ENCODE assay signal across 10 cellular contexts in genomic region chr22:37660709-37661045, GRCh38. TPM values are rescaled to one million over a fixed set of nuclear protein-coding genes. Genes with fewer than 3 reads are reported as not detected.
DNase-seq lines count a peak whose midpoint lies in the region; ATAC-seq and TF ChIP-seq lines count a peak whose summit lies in the region.
"Had no signal": no experiment of that assay in that cellular context is flagged by ENCODE, and none has a peak within 500 bp of the region (broad histone marks: within the 10 kb centered on the region; RNA-seq: fewer than 3 reads in every experiment).

No MANE protein-coding gene starts in this region.

- peaks cover 28% of the 10 kb centered on the region for H3K4me1 ChIP-seq in PC-9 (replicated peaks; ENCODE audit: insufficient read depth)
- peaks cover 42 to 48% of the 10 kb centered on the region in 2 donors for H3K4me1 ChIP-seq in gastrocnemius medialis

- TF ChIP-seq CTCF in GM12875 (IDR thresholded peaks at IDR 0.05; ENCODE audit: borderline replicate concordance, insufficient read depth, low read depth, low read length) (no peak), PC-9 (conservative IDR thresholded peaks at IDR 0.05) (no peak), endothelial cell (IDR thresholded peaks at IDR 0.05; ENCODE audit: unreplicated experiment) (no peak), gastrocnemius medialis (IDR thresholded peaks at IDR 0.05 in 4 of 5, conservative IDR thresholded peaks at IDR 0.05 in 1 of 5) (no peak)

- peaks cover 14% of the 10 kb centered on the region for H3K4me1 Mint-ChIP-seq in endothelial cell (ENCODE audit: unreplicated experiment)

- H3K79me2 ChIP-seq in PC-9 (ENCODE audit: low read depth) = peaks cover 32% of the 10 kb centered on the region

- H3K27ac Mint-ChIP-seq in endothelial cell (ENCODE audit: unreplicated experiment) = no peak overlapping the region

- in situ Hi-C loops in gastrocnemius medialis (cut with MboI; ENCODE audit: low sequenced_read_pairs in 4 of 4) = no loop called here

- H3K4me2 ChIP-seq in PC-9 = peak overlapping the region; percentile 98

- H3K9me3 ChIP-seq in PC-9 (ENCODE audit: insufficient read depth, low read depth) = no peaks in the 10 kb centered on the region
- H3K9me3 ChIP-seq in gastrocnemius medialis = no peaks in the 10 kb centered on the region
- H3K9me3 ChIP-seq: prostate gland had no signal

- intact Hi-C loops in PC-9 (cut with micrococcal nuclease; ENCODE audit: unreplicated experiment) (no loop called here), gastrocnemius medialis (cut with DNase I; ENCODE audit: low total_unique reads) (no loop called here)

- H2AFZ ChIP-seq in PC-9 = no peak overlapping the region

- no peaks in the 10 kb centered on the region for H3K9me2 ChIP-seq in PC-9 (ENCODE audit: insufficient read depth)

- BruUV-seq in PC-9 (replicated peaks; lab: Mats Ljungman, UMichigan) = no TSS peak

- TF ChIP-seq POLR2A in gastrocnemius medialis (IDR thresholded peaks at IDR 0.05) = no peak

- H3F3A ChIP-seq in PC-9 (ENCODE audit: insufficient read depth, low read depth) = peaks cover 24% of the 10 kb centered on the region

- H3K27ac ChIP-seq in PC-9 = no peak overlapping the region
- peak overlapping the region; percentile 58 to 75 (median 73) for H3K27ac ChIP-seq in gastrocnemius medialis

- CTCF ChIA-PET in PC-9 (lab: Charles Lee) = interaction anchor here (1.3 kb wide), 1 partner anchor 17 kb away, joined by 5 read pairs; no protein-coding TSS in a partner anchor

- H3K4me3 ChIP-seq in GM12875 (ENCODE audit: low read depth, low read length) (peak overlapping the region; percentile 66), PC-9 (no peak overlapping the region; the same call in 1 of the 2 replicates), gastrocnemius medialis (no peak overlapping the region)
- H3K4me3 ChIP-seq: prostate gland had no signal

- peaks cover 11% of the 10 kb centered on the region for H3K27me3 Mint-ChIP-seq in endothelial cell (ENCODE audit: unreplicated experiment)

- no peaks in the 10 kb centered on the region for H3K36me3 Mint-ChIP-seq in endothelial cell (ENCODE audit: low read depth, unreplicated experiment)

- no peak for DNase-seq in PC-9
- DNase-seq in endothelial cell (ENCODE audit: low spot score) = no peak
- DNase-seq in gastrocnemius medialis = no peak
- no peak for DNase-seq in HuH-7.5 (ENCODE audit: low spot score)
- no peak for DNase-seq in NCI-H128 (lab: John Stamatoyannopoulos, UW; ENCODE audit: unreplicated experiment)
- no peak for DNase-seq in NCI-H2107 treated with DMSO at 0.1 percent for 48 hours (lab: John Stamatoyannopoulos, UW; ENCODE audit: unreplicated experiment)
- DNase-seq in NCI-H526 (lab: John Stamatoyannopoulos, UW) = no peak
- DNase-seq: stimulated activated naive CD4-positive, alpha-beta T cell treated with Interleukin-2 at 50 U/mL for 16 hours had no signal

- ATAC-seq in gastrocnemius medialis = no peak

- H3K27me3 ChIP-seq in PC-9 (ENCODE audit: insufficient read depth, low read depth) (no peaks in the 10 kb centered on the region), gastrocnemius medialis (no peaks in the 10 kb centered on the region)

- no peaks in the 10 kb centered on the region for H3K9me3 Mint-ChIP-seq in endothelial cell (ENCODE audit: unreplicated experiment)

- H3K36me3 ChIP-seq in PC-9 (ENCODE audit: low read depth) = no peaks in the 10 kb centered on the region
- H3K36me3 ChIP-seq in gastrocnemius medialis = no peaks in the 10 kb centered on the region
- H3K36me3 ChIP-seq: prostate gland had no signal

- POLR2A ChIA-PET in PC-9 (lab: Charles Lee; ENCODE audit: unreplicated experiment) = interaction anchor here (0.8 kb wide), 1 partner anchor 15 kb away, joined by 4 read pairs; no protein-coding TSS in a partner anchor

- peaks cover 14% of the 10 kb centered on the region for H4K20me1 ChIP-seq in PC-9 (ENCODE audit: insufficient read depth)

- H3K4me3 Mint-ChIP-seq in endothelial cell (ENCODE audit: unreplicated experiment) = peak overlapping the region; percentile 67

RNA-seq across cellular contexts. Expression of gene PDXP, which starts 2.2 kb away (rescaled TPM):
- total RNA-seq in PC-9 (2021) (10.9 and 13.5 TPM in 2 replicates), endothelial cell (ENCODE audit: unreplicated experiment) (13.4 TPM), gastrocnemius medialis (10 to 100 TPM; 10.3 to 28.7 (median 16.6) TPM)

RNA-seq across cellular contexts. Expression of gene LGALS1, which starts 14.8 kb away (rescaled TPM):
- total RNA-seq in PC-9 (2021) = 734 and 791 TPM in 2 replicates
- total RNA-seq in endothelial cell (ENCODE audit: unreplicated experiment) = 18.6 TPM
- total RNA-seq in gastrocnemius medialis = 1,000 to 10,000 TPM in 3 of 4 donors, 100 to 1,000 TPM in 1; 561 to 1,888 (median 1,101) TPM

RNA-seq across cellular contexts. Expression of gene SH3BP1, which starts 21.2 kb away (rescaled TPM):
- total RNA-seq in PC-9 (2021) = 52.1 and 60.5 TPM in 2 replicates
- 11.6 TPM for total RNA-seq in endothelial cell (ENCODE audit: unreplicated experiment)
- total RNA-seq in gastrocnemius medialis = 1 to 10 TPM in 3 of 4 donors, not detected in 1; 1.1 to 1.8 (median 1.6) TPM

RNA-seq across cellular contexts. Expression of gene NOL12, which starts 25.5 kb away (rescaled TPM):
- total RNA-seq in PC-9 (2021) (42.1 and 44.3 TPM in 2 replicates), endothelial cell (ENCODE audit: unreplicated experiment) (15.7 TPM), gastrocnemius medialis (10 to 100 TPM; 10.0 to 21.7 (median 16.6) TPM)

RNA-seq across cellular contexts. Expression of gene TRIOBP, which starts 36.2 kb away (rescaled TPM):
- 170 and 172 TPM in 2 replicates for total RNA-seq in PC-9 (2021)
- 110 TPM for total RNA-seq in endothelial cell (ENCODE audit: unreplicated experiment)
- 10 to 100 TPM; 21.7 to 38.2 (median 30.3) TPM for total RNA-seq in gastrocnemius medialis

Comparison
In these comparisons a context has a peak if more than half of its experiments do, and no peak if none do; other contexts are left out.
1. RNA of gene LGALS1, which starts 14.8 kb away (total RNA-seq): 561 to 1,888 TPM in gastrocnemius medialis and 734 to 791 TPM in PC-9; 18.6 TPM in endothelial cell (single experiment); every median in the first group is over 10 times any median in the second.